In genomic region chr13:100789968-100790367, GRCh38 we compare ENCODE assay signal across 8 cellular contexts.
DNase-seq lines count a peak whose midpoint lies in the region; ATAC-seq and TF ChIP-seq lines count a peak whose summit lies in the region.
"Had no signal": no experiment of that assay in that cellular context is flagged by ENCODE, and none has a peak within 500 bp of the region (broad histone marks: within the 10 kb centered on the region; RNA-seq: fewer than 3 reads in every experiment).

No MANE protein-coding gene starts in this region.

- H3K27me3 ChIP-seq in KMS-11 (ENCODE audit: insufficient read depth, low read depth) = no peaks in the 10 kb centered on the region
- H3K27me3 ChIP-seq in foreskin keratinocyte = no peaks in the 10 kb centered on the region
- H3K27me3 ChIP-seq: ovary had no signal

- H3K4me1 ChIP-seq in KMS-11 (ENCODE audit: low read depth, poor library complexity, severe bottlenecking) (peaks cover 29% of the 10 kb centered on the region), foreskin keratinocyte (no peaks in the 10 kb centered on the region)

- peak; percentile 89 for ATAC-seq in GM19035 (IDR thresholded peaks at IDR 0.05; ENCODE audit: unreplicated experiment)
- ATAC-seq in HG02623 (IDR thresholded peaks at IDR 0.05; ENCODE audit: unreplicated experiment) = peak; percentile 60
- ATAC-seq in foreskin keratinocyte = no peak

- no peaks in the 10 kb centered on the region for H4K20me1 ChIP-seq in KMS-11 (ENCODE audit: insufficient read depth)

- peak overlapping the region; percentile 20; the same call in 1 of the 2 replicates for H2AFZ ChIP-seq in KMS-11 (ENCODE audit: low read depth)

- peaks cover 16% of the 10 kb centered on the region for H3K4me1 Mint-ChIP-seq in neural crest cell

- H3K27me3 Mint-ChIP-seq in neural crest cell (ENCODE audit: low read depth) = no peaks in the 10 kb centered on the region

- H3K4me3 ChIP-seq in KMS-11 (IDR thresholded peaks at IDR 0.05; ENCODE audit: insufficient read depth, low read depth, low read length) = no peak overlapping the region
- H3K4me3 ChIP-seq: ovary had no signal

- peaks cover 12% of the 10 kb centered on the region for H3K9me3 Mint-ChIP-seq in neural crest cell

- H3K27ac ChIP-seq in KMS-11 (peak overlapping the region; percentile 83), foreskin keratinocyte (no peak overlapping the region)
- H3K27ac ChIP-seq: ovary had no signal

- peak overlapping the region; percentile 48; the same call in 1 of the 2 replicates for H3K4me2 ChIP-seq in KMS-11

- no peak overlapping the region for H3K4me3 Mint-ChIP-seq in neural crest cell

- peak overlapping the region; percentile 39; the same call in 1 of the 2 replicates for H3K9ac ChIP-seq in KMS-11

- no peaks in the 10 kb centered on the region for H3K79me2 ChIP-seq in KMS-11 (ENCODE audit: insufficient read depth, low read depth)

- peak overlapping the region; percentile 97 for H3K27ac Mint-ChIP-seq in neural crest cell (ENCODE audit: unreplicated experiment)

- DNase-seq in neural crest cell (ENCODE audit: low read depth, low spot score) (no peak), foreskin keratinocyte (no peak), globus pallidus (ENCODE audit: low spot score) (no peak)
- no peak for DNase-seq in activated CD4-positive, CD25-positive, alpha-beta regulatory T cell treated with anti-CD3 and anti-CD28 coated beads, Interleukin-2, amount 50 U/mL, for 72 hours
- DNase-seq: ovary had no signal

- H3K36me3 Mint-ChIP-seq in neural crest cell (ENCODE audit: low read depth) = peaks cover 9% of the 10 kb centered on the region

- no peak for TF ChIP-seq CTCF in KMS-11 (conservative IDR thresholded peaks at IDR 0.05; ENCODE audit: low read depth, low read length)
- TF ChIP-seq CTCF in neural crest cell (conservative IDR thresholded peaks at IDR 0.05) = no peak
- no peak for TF ChIP-seq CTCF in foreskin keratinocyte (conservative IDR thresholded peaks at IDR 0.05)

- no peaks in the 10 kb centered on the region for H3K36me3 ChIP-seq in KMS-11 (ENCODE audit: insufficient read depth)
- H3K36me3 ChIP-seq: ovary had no signal
